8 cellular contexts compared by ENCODE assay signal in the genomic region with DNA sequence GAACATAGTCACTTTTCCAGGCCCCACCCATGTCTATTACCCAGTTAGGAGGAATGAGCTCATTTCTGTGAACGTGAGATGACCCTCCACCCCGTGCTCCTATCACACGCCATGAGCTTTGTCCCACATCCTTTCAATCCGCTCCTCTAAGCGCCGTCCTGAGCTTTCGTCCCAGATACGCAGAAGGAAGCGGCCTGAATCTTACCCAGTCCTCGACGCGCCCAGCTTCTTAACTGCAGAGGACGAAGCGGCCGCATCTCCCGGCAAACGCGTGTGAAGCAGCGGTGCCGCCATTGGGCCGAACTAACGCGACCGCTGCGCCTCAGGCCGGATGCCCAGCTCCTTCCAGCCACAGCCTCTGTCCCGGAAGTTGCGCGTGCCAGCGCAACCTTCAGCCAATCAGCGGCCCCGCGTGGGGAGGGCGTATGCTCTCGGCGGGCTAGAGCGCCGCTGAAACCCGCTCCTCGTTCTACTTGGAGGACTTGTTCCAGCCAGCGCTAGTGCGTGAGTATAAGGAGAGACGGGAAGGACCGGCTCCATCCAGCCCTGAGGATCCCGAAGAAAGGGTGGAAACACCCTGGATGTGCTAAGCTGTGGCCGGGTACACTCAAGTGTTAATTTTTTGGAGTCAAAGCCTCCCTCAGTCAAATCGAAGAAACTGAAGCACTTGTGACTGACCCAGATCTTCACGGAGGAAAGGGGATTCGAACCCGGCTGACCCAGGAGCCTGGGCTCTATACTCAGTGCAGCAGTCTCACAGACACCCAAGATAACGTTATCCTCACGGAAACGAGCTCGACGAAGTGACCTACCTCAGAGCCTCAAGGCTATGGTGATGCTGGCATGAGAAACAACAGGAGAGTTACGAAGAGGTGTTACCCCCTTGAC. TPM values are rescaled to one million over a fixed set of nuclear protein-coding genes. Genes with fewer than 3 reads are reported as not detected.
DNase-seq lines count a peak whose midpoint lies in the region; ATAC-seq and TF ChIP-seq lines count a peak whose summit lies in the region.
"Not testable (repeated sequence)": the region's sequence is repeated elsewhere in the genome, so short reads cannot be mapped to it uniquely, and the experiment has no call there.

A gene with protein sequence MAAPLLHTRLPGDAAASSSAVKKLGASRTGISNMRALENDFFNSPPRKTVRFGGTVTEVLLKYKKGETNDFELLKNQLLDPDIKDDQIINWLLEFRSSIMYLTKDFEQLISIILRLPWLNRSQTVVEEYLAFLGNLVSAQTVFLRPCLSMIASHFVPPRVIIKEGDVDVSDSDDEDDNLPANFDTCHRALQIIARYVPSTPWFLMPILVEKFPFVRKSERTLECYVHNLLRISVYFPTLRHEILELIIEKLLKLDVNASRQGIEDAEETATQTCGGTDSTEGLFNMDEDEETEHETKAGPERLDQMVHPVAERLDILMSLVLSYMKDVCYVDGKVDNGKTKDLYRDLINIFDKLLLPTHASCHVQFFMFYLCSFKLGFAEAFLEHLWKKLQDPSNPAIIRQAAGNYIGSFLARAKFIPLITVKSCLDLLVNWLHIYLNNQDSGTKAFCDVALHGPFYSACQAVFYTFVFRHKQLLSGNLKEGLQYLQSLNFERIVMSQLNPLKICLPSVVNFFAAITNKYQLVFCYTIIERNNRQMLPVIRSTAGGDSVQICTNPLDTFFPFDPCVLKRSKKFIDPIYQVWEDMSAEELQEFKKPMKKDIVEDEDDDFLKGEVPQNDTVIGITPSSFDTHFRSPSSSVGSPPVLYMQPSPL (minus strand): TSS at position 333 of the 888 bp plus-strand sequence. CDS start 39 bp downstream, at position 294.

- H3K4me2 ChIP-seq in KMS-11, result peak within 1 kb of the TSS; percentile 94

- peak; percentile 97 for ATAC-seq in GM21786 (IDR thresholded peaks at IDR 0.05; ENCODE audit: unreplicated experiment)

- H3K4me1 ChIP-seq in KMS-11 (ENCODE audit: low read depth, poor library complexity, severe bottlenecking), result peaks cover 12% of the 10 kb centered on the region
- H3K4me1 ChIP-seq in Peyer's patch, result peaks cover 0 to 13% (median 2%) of the 10 kb centered on the region in 4 donors
- peaks cover 12 to 26% (median 20%) of the 10 kb centered on the region in 4 donors for H3K4me1 ChIP-seq in esophagus muscularis mucosa

- H2AFZ ChIP-seq in KMS-11 (ENCODE audit: low read depth), result peak within 1 kb of the TSS; percentile 93

- peak; percentile 88 for DNase-seq in DMS79 (lab: John Stamatoyannopoulos, UW)
- peak; percentile 87 to 96 (median 95) for DNase-seq in Peyer's patch
- peak; percentile 92 to 93 for DNase-seq in activated T-cell treated with anti-CD3 and anti-CD28 coated beads, Interleukin-2, amount 50 U/mL, for 48 hours
- peak; percentile 97 for DNase-seq in esophagus muscularis mucosa (ENCODE audit: extremely low spot score)
- peak; percentile 95 for DNase-seq in myocyte (ENCODE audit: low read depth)
- peak; percentile 69 to 81 for DNase-seq in stimulated activated CD8-positive, alpha-beta memory T cell treated with anti-CD3 and anti-CD28 coated beads, Interleukin-7, amount 100 ng/mL, for 4 hours (ENCODE audit: low read depth in 2 of 2)

- H3K4me3 ChIP-seq in KMS-11 (IDR thresholded peaks at IDR 0.05; ENCODE audit: insufficient read depth, low read depth, low read length), result not testable (repeated sequence)
- H3K4me3 ChIP-seq in Peyer's patch (peak within 1 kb of the TSS; percentile 55 to 69 (median 63)), esophagus muscularis mucosa (peak within 1 kb of the TSS; percentile 56 to 73 (median 66))

- H3K27me3 ChIP-seq in KMS-11 (ENCODE audit: insufficient read depth, low read depth); Peyer's patch; esophagus muscularis mucosa: not testable (repeated sequence)

- peaks cover 16% of the 10 kb centered on the region for H3K79me2 ChIP-seq in KMS-11 (ENCODE audit: insufficient read depth, low read depth)

- H3K9me3 ChIP-seq in Peyer's patch, esophagus muscularis mucosa: not testable (repeated sequence)

- intact Hi-C loops in esophagus muscularis mucosa (cut with DNase I), result not testable (repeated sequence)

- TF ChIP-seq EP300 in esophagus muscularis mucosa (IDR thresholded peaks at IDR 0.05), result peak; percentile 42

- not testable (repeated sequence) for H4K20me1 ChIP-seq in KMS-11 (ENCODE audit: insufficient read depth)

- H3K36me3 ChIP-seq in KMS-11 (ENCODE audit: insufficient read depth), result not testable (repeated sequence)
- H3K36me3 ChIP-seq in Peyer's patch, result peaks cover 0 to 22% (median 0%) of the 10 kb centered on the region in 3 donors
- H3K36me3 ChIP-seq in esophagus muscularis mucosa, result peaks cover 0 to 26% (median 14%) of the 10 kb centered on the region in 4 donors

- H3K9ac ChIP-seq in KMS-11, result peak within 1 kb of the TSS; percentile 44; the same call in 1 of the 2 replicates

- not testable (repeated sequence) for TF ChIP-seq CTCF in KMS-11 (conservative IDR thresholded peaks at IDR 0.05; ENCODE audit: low read depth, low read length); Peyer's patch (IDR thresholded peaks at IDR 0.05)
- peak in 1 of 3 experiments; percentile 4 for TF ChIP-seq CTCF in esophagus muscularis mucosa (IDR thresholded peaks at IDR 0.05)

- TF ChIP-seq POLR2A in Peyer's patch (IDR thresholded peaks at IDR 0.05) (peak; percentile 76), esophagus muscularis mucosa (IDR thresholded peaks at IDR 0.05; ENCODE audit: low read depth) (peak; percentile 38)

- peak within 1 kb of the TSS; percentile 45 for H3K27ac ChIP-seq in KMS-11
- H3K27ac ChIP-seq in Peyer's patch, result peak within 1 kb of the TSS; percentile 67 to 91 (median 87)
- peak within 1 kb of the TSS; percentile 80 to 85 (median 81) for H3K27ac ChIP-seq in esophagus muscularis mucosa (replicated peaks in 1 of 4)

- 3% methylated on average over 47 of the region's 56 CpGs for WGBS in esophagus muscularis mucosa

RNA-seq across cellular contexts. Expression of the gene that starts here (rescaled TPM):
- total RNA-seq in Peyer's patch (10 to 100 TPM; 10.9 to 46.2 (median 18.7) TPM), esophagus muscularis mucosa (10 to 100 TPM; 19.5 to 34.1 (median 24.8) TPM), myocyte (67.5 and 85.2 TPM in 2 replicates)
- polyA plus RNA-seq in myocyte (2012), result 29.1 TPM
